In genomic region chr2:38535745-38536506, GRCh38 we compare ENCODE assay signal across 8 cellular contexts.
A peak's percentile ranks its signal among the peaks of the same experiment; 100 is the strongest.
DNase-seq lines count a peak whose midpoint lies in the region; ATAC-seq and TF ChIP-seq lines count a peak whose summit lies in the region.

No MANE protein-coding gene starts in this region.

- peak; percentile 72 for TF ChIP-seq CTCF in AG10803 (conservative IDR thresholded peaks at IDR 0.05; ENCODE audit: low read length)
- TF ChIP-seq CTCF in HL-60 (IDR thresholded peaks at IDR 0.05; ENCODE audit: insufficient read depth, low read length), result peak; percentile 29
- TF ChIP-seq CTCF in PC-9 (conservative IDR thresholded peaks at IDR 0.05), result peak; percentile 96
- TF ChIP-seq CTCF in fibroblast of mammary gland (conservative IDR thresholded peaks at IDR 0.05; ENCODE audit: control insufficient read depth, insufficient read depth, low read depth, low read length), result peak; percentile 57
- TF ChIP-seq CTCF in nephron (IDR thresholded peaks at IDR 0.05; ENCODE audit: unreplicated experiment in 3 of 3), result peak; percentile 94 to 96 (median 95)

- H3K4me3 ChIP-seq in AG10803 (ENCODE audit: low read length), result peak overlapping the region; percentile 69
- H3K4me3 ChIP-seq in HL-60 (replicated peaks; ENCODE audit: insufficient read depth, low read length), result peak overlapping the region; percentile 44
- peak overlapping the region; percentile 96 for H3K4me3 ChIP-seq in PC-9
- H3K4me3 ChIP-seq in fibroblast of mammary gland (ENCODE audit: control insufficient read depth, low read depth, low read length), result peak overlapping the region; percentile 56

- no peaks in the 10 kb centered on the region for H3K9me2 ChIP-seq in PC-9 (ENCODE audit: insufficient read depth)

- no peaks in the 10 kb centered on the region for H3F3A ChIP-seq in PC-9 (ENCODE audit: insufficient read depth, low read depth)

- no peaks in the 10 kb centered on the region for H3K9me3 ChIP-seq in PC-9 (ENCODE audit: insufficient read depth, low read depth)

- no peak overlapping the region for H3K27ac Mint-ChIP-seq in nephron

- H3K36me3 ChIP-seq in PC-9 (ENCODE audit: low read depth), result no peaks in the 10 kb centered on the region

- no peaks in the 10 kb centered on the region for H3K36me3 Mint-ChIP-seq in nephron (ENCODE audit: low read depth)

- DNase-seq in AG10803 (ENCODE audit: low read depth) (peak; percentile 49), HL-60 (ENCODE audit: low read depth in 1 of 2, low spot score in 1 of 2) (peak; percentile 47 to 73), PC-9 (peak; percentile 61 to 84), activated T-helper 1 cell treated with Interleukin-2 at 50 U/mL for 16 hours (ENCODE audit: low read depth) (peak; percentile 66), fibroblast of mammary gland (ENCODE audit: low read depth) (peak; percentile 58)
- DNase-seq in stimulated activated naive CD4-positive, alpha-beta T cell treated with Interleukin-2 at 50 U/mL for 16 hours (lab: John Stamatoyannopoulos, UW), result peak; percentile 69

- BruUV-seq in PC-9 (replicated peaks; lab: Mats Ljungman, UMichigan), result no TSS peak

- peak overlapping the region; percentile 74 to 75 (median 74) for H3K4me3 Mint-ChIP-seq in nephron

- H3K4me1 ChIP-seq in PC-9 (replicated peaks; ENCODE audit: insufficient read depth), result no peaks in the 10 kb centered on the region

- H4K20me1 ChIP-seq in PC-9 (ENCODE audit: insufficient read depth), result no peaks in the 10 kb centered on the region

- peaks cover 20% of the 10 kb centered on the region for H3K4me1 Mint-ChIP-seq in nephron

- H3K4me2 ChIP-seq in PC-9, result peak overlapping the region; percentile 96

- CTCF ChIA-PET in PC-9 (lab: Charles Lee), result interaction anchor here (0.7 to 1.0 kb wide), 4 partner anchors 41 to 1189 kb away, joined by 3 to 13 read pairs (median 6); no protein-coding TSS in a partner anchor

- intact Hi-C loops in PC-9 (cut with micrococcal nuclease; ENCODE audit: unreplicated experiment), result loop anchor here (2.0 kb wide), 1 partner anchor 189 kb away; no protein-coding TSS in a partner anchor

- H3K27me3 ChIP-seq in HL-60 (ENCODE audit: insufficient read depth, poor library complexity, severe bottlenecking) (peaks cover 2% of the 10 kb centered on the region), PC-9 (ENCODE audit: insufficient read depth, low read depth) (no peaks in the 10 kb centered on the region)

- peak; percentile 58 for ATAC-seq in GM18907 (IDR thresholded peaks at IDR 0.05; ENCODE audit: unreplicated experiment)

- H3K9me3 Mint-ChIP-seq in nephron, result no peaks in the 10 kb centered on the region

- POLR2A ChIA-PET in PC-9 (lab: Charles Lee; ENCODE audit: unreplicated experiment), result no interaction called here

- H2AFZ ChIP-seq in PC-9, result peak overlapping the region; percentile 89

- no peaks in the 10 kb centered on the region for H3K79me2 ChIP-seq in PC-9 (ENCODE audit: low read depth)

- H3K27me3 Mint-ChIP-seq in nephron (ENCODE audit: low read depth), result peaks cover 22% of the 10 kb centered on the region

- H3K27ac ChIP-seq in HL-60 (replicated peaks), result no peak overlapping the region
- no peak overlapping the region for H3K27ac ChIP-seq in PC-9

Comparison
In these comparisons a context has a peak if more than half of its experiments do, and no peak if none do; other contexts are left out.
1. H3K4me3 ChIP-seq: peak in every context shown above with its lines; median percentile 96 in PC-9; 69 in AG10803; 56 in fibroblast of mammary gland; 44 in HL-60.
2. CTCF ChIP-seq: peak in every context shown above with its lines; median percentile 96 in PC-9; 95 in nephron; 72 in AG10803; 57 in fibroblast of mammary gland; 29 in HL-60.